Comparison of ENCODE assay signal across 19 cellular contexts in genomic region chr2:122927710-122928249, GRCh38.
DNase-seq lines count a peak whose midpoint lies in the region; ATAC-seq, FAIRE-seq and TF ChIP-seq lines count a peak whose summit lies in the region.
"Had no signal": no experiment of that assay in that cellular context is flagged by ENCODE, and none has a peak within 500 bp of the region (broad histone marks: within the 10 kb centered on the region; RNA-seq: fewer than 3 reads in every experiment).

No MANE protein-coding gene starts in this region.

- H3K4me3 ChIP-seq in iPS DF 6.9 (ENCODE audit: low read length), result no peak overlapping the region
- no peak overlapping the region for H3K4me3 ChIP-seq in HepG2 (replicated peaks in 1 of 3; ENCODE audit: insufficient read depth in 1 of 3, low read depth in 2 of 3, low read length in 3 of 3)
- H3K4me3 ChIP-seq: K562, PC-9 had no signal

- no peak for ATAC-seq in HepG2
- ATAC-seq: K562 had no signal

- no peak overlapping the region for H2BK15ac ChIP-seq in H9 (ENCODE audit: low read depth, low read length)

- no peaks in the 10 kb centered on the region for H3K79me1 ChIP-seq in H9 (ENCODE audit: insufficient read depth, low read depth, low read length, poor library complexity, severe bottlenecking)

- no peaks in the 10 kb centered on the region for H3K23me2 ChIP-seq in H9 (ENCODE audit: insufficient read length, low read depth, low read length, poor library complexity, severe bottlenecking)

- H3K4me1 Mint-ChIP-seq in H9, result peaks cover 31 to 38% of the 10 kb centered on the region in 2 experiments

- no TSS peak for BruUV-seq in HepG2 (replicated peaks; lab: Mats Ljungman, UMichigan)

- no peak overlapping the region for H2BK120ac ChIP-seq in H9 (ENCODE audit: low read depth, low read length, poor library complexity, severe bottlenecking)

- H3K27ac Mint-ChIP-seq in H9, result peak overlapping the region; percentile 27 to 84 (median 29); a peak in 5 of 7 replicates

- H3K4ac ChIP-seq in H9 (ENCODE audit: low read depth, low read length), result no peak overlapping the region

- intact Hi-C loops in HepG2 (cut with micrococcal nuclease; ENCODE audit: unreplicated experiment), result no loop called here

- in situ Hi-C loops in HepG2 (cut with HindIII; ENCODE audit: extremely low pct_ligation_motif_present, low pct_unique_long_range_greater_than_20kb), result no loop called here

- no peak overlapping the region for H3K4me2 ChIP-seq in H9 (ENCODE audit: insufficient read depth, insufficient read length, low read length)
- H3K4me2 ChIP-seq in HepG2 (ENCODE audit: low read depth, low read length), result no peak overlapping the region
- H3K4me2 ChIP-seq: PC-9 had no signal

- H4K8ac ChIP-seq in H9 (replicated peaks; ENCODE audit: insufficient read length, low read depth, low read length), result no peak overlapping the region

- no peak overlapping the region for H3K4me3 Mint-ChIP-seq in H9

- H3K9me3 ChIP-seq in H9 (ENCODE audit: control insufficient read depth, low read depth, low read length), result peaks cover 30% of the 10 kb centered on the region
- H3K9me3 ChIP-seq in iPS DF 6.9 (ENCODE audit: control insufficient read depth, insufficient read depth, low read length), result peaks cover 3% of the 10 kb centered on the region
- peaks cover 50% of the 10 kb centered on the region for H3K9me3 ChIP-seq in HepG2 (ENCODE audit: low read length)

- H3K36me3 ChIP-seq in iPS DF 6.9 (ENCODE audit: control insufficient read depth, insufficient read depth, low read length) (0 out of 2 replicates have a peak, but pooled peaks cover 2% of the 10 kb centered on the region), HepG2 (replicated peaks in 1 of 2; ENCODE audit: control insufficient read depth in 1 of 2, insufficient read depth in 2 of 2, low read length in 2 of 2) (no peaks in the 10 kb centered on the region)

- H3K36me3 Mint-ChIP-seq in H9 (ENCODE audit: insufficient read depth in 1 of 3, low read depth in 3 of 3), result peaks cover 0 to 40% (median 26%) of the 10 kb centered on the region in 3 experiments; a peak in 5 of 7 replicates

- no peak overlapping the region for H2BK5ac ChIP-seq in H9 (ENCODE audit: insufficient read length, low read length)

- peak; percentile 53 for TF ChIP-seq CTCF in H9 (conservative IDR thresholded peaks at IDR 0.05)
- TF ChIP-seq CTCF in HepG2 (CRISPR knock-in tag; IDR thresholded peaks at IDR 0.05), result no peak

- no peaks in the 10 kb centered on the region for H3K79me2 ChIP-seq in H9 (ENCODE audit: insufficient read depth, low read length)
- no peaks in the 10 kb centered on the region for H3K79me2 ChIP-seq in HepG2 (ENCODE audit: insufficient read depth, low read length)

- CTCF ChIA-PET in HepG2 (lab: Yijun Ruan, JAX; ENCODE audit: low intra/inter-chr PET ratio, low total read pairs), result no interaction called here

- H4K91ac ChIP-seq in H9 (ENCODE audit: insufficient read length, low read depth, low read length), result no peak overlapping the region

- H2AK5ac ChIP-seq in H9 (ENCODE audit: insufficient read length, low read length), result no peak overlapping the region

- H3K9ac ChIP-seq in H9 (ENCODE audit: extremely low read depth, insufficient read length, low read length) (no peak overlapping the region), HepG2 (ENCODE audit: insufficient read depth, low read depth, low read length) (no peak overlapping the region)

- H3K4me1 ChIP-seq in H9 (ENCODE audit: insufficient read depth, low read length) (no peaks in the 10 kb centered on the region), iPS DF 6.9 (ENCODE audit: control insufficient read depth, insufficient read depth, low read length) (no peaks in the 10 kb centered on the region), HepG2 (ENCODE audit: insufficient read depth, low read length) (no peaks in the 10 kb centered on the region)

- H3K27me3 Mint-ChIP-seq in H9 (ENCODE audit: low read depth), result peaks cover 3% of the 10 kb centered on the region; the same call in 1 of the 2 replicates

- TF ChIP-seq RAD21 in HepG2 (CRISPR knock-in tag; IDR thresholded peaks at IDR 0.05), result no peak

- FAIRE-seq in HepG2 (lab: Jason Lieb, UNC), result no peak
- FAIRE-seq: D721Med, HTR-8/SVneo, K562 had no signal

- H4K20me1 ChIP-seq in H9 (ENCODE audit: control insufficient read depth, insufficient read depth, insufficient read length) (no peaks in the 10 kb centered on the region), HepG2 (ENCODE audit: insufficient read depth, low read length) (no peaks in the 10 kb centered on the region)

- H3K27me3 ChIP-seq in H9 (ENCODE audit: insufficient read depth, low read length) (no peaks in the 10 kb centered on the region), iPS DF 6.9 (ENCODE audit: control insufficient read depth, insufficient read depth, low read length) (no peaks in the 10 kb centered on the region), HepG2 (ENCODE audit: control insufficient read depth in 1 of 2, insufficient read depth in 2 of 2, low read length in 2 of 2) (no peaks in the 10 kb centered on the region)

- no peak for TF ChIP-seq EP300 in HepG2 (IDR thresholded peaks at IDR 0.05; ENCODE audit: low read depth in 2 of 2, low read length in 2 of 2)
- TF ChIP-seq EP300 in HepG2 (CRISPR knock-in tag; IDR thresholded peaks at IDR 0.05; ENCODE audit: borderline replicate concordance), result no peak

- peaks cover 32 to 34% of the 10 kb centered on the region in 2 experiments for H3K9me3 Mint-ChIP-seq in H9

- H3K27ac ChIP-seq in H9 (ENCODE audit: insufficient read length, low read depth, low read length) (no peak overlapping the region), iPS DF 6.9 (ENCODE audit: low read length) (no peak overlapping the region), HepG2 (ENCODE audit: extremely low read length, insufficient read depth, low read length) (no peak overlapping the region)
- H3K27ac ChIP-seq: C4-2B, PC-9, RWPE1 had no signal

- no peak overlapping the region for H3K23ac ChIP-seq in H9 (ENCODE audit: insufficient read length, low read depth, low read length)

- H3K56ac ChIP-seq in H9 (ENCODE audit: insufficient read length, low read depth, low read length), result no peak overlapping the region

- no peak overlapping the region for H2AFZ ChIP-seq in H9 (ENCODE audit: low read length)
- no peak overlapping the region for H2AFZ ChIP-seq in HepG2 (ENCODE audit: low read length)
- H2AFZ ChIP-seq: PC-9 had no signal

- H2BK12ac ChIP-seq in H9 (ENCODE audit: insufficient read length, low read depth, low read length), result no peak overlapping the region

- no peak overlapping the region for H3T11ph ChIP-seq in H9 (ENCODE audit: low read length)

- H3K14ac ChIP-seq in H9 (ENCODE audit: insufficient read depth, low read length), result no peak overlapping the region

- H3K18ac ChIP-seq in H9 (ENCODE audit: insufficient read length, low read depth, low read length), result no peak overlapping the region

- no peak overlapping the region for H2BK20ac ChIP-seq in H9 (ENCODE audit: low read depth, low read length, poor library complexity, severe bottlenecking)

- DNase-seq in H9, result no peak
- DNase-seq in astrocyte of the hippocampus (ENCODE audit: low read depth, low spot score), result peak; percentile 11
- DNase-seq in iPS DF 6.9 (ENCODE audit: low read depth, low spot score), result peak; percentile 18
- peak; percentile 2 for DNase-seq in putamen (ENCODE audit: low spot score)
- no peak for DNase-seq in HepG2 (ENCODE audit: low spot score)
- DNase-seq in activated CD4-positive, alpha-beta T cell treated with anti-CD3 and anti-CD28 coated beads for 4 hours, result no peak
- no peak for DNase-seq in NCI-H1694 (lab: John Stamatoyannopoulos, UW)
- DNase-seq: DMS79, HCEC 1CT, NCI-H2227 treated with DMSO at 0.1 percent for 48 hours, NCI-H510A treated with DMSO at 0.1 percent for 48 hours, NCI-H82, PC-9, SIG-M5 had no signal

- TF ChIP-seq POLR2A in HepG2 (IDR thresholded peaks at IDR 0.05; ENCODE audit: insufficient read depth in 1 of 2, low read depth in 2 of 2, low read length in 2 of 2), result no peak

- no peak overlapping the region for H4K5ac ChIP-seq in H9 (ENCODE audit: insufficient read length, low read depth, low read length)

- POLR2A ChIA-PET in HepG2 (lab: Yijun Ruan, JAX), result no interaction called here

TF ChIP-seq in HepG2, 621 proteins besides CTCF, POLR2A, EP300 and RAD21 (continues in another document):
- TF ChIP-seq ZNF530 (CRISPR knock-in tag; IDR thresholded peaks at IDR 0.05; ENCODE audit: low read depth) (no peak), EZH2 (conservative IDR thresholded peaks at IDR 0.05; ENCODE audit: low read depth, low read length) (no peak)
- TF ChIP-seq, protein P1, sequence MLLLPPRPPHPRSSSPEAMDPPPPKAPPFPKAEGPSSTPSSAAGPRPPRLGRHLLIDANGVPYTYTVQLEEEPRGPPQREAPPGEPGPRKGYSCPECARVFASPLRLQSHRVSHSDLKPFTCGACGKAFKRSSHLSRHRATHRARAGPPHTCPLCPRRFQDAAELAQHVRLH (CRISPR knock-in tag; IDR thresholded peaks at IDR 0.05; ENCODE audit: borderline replicate concordance, low read depth), result no peak
- TF ChIP-seq, protein P2, sequence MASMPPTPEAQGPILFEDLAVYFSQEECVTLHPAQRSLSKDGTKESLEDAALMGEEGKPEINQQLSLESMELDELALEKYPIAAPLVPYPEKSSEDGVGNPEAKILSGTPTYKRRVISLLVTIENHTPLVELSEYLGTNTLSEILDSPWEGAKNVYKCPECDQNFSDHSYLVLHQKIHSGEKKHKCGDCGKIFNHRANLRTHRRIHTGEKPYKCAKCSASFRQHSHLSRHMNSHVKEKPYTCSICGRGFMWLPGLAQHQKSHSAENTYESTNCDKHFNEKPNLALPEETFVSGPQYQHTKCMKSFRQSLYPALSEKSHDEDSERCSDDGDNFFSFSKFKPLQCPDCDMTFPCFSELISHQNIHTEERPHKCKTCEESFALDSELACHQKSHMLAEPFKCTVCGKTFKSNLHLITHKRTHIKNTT (CRISPR knock-in tag; IDR thresholded peaks at IDR 0.05), result no peak

Comparison
In these comparisons a context has a peak if more than half of its experiments do, and no peak if none do; other contexts are left out.
1. DNase-seq: peak in astrocyte of the hippocampus (single experiment), iPS DF 6.9 (single experiment) and putamen (single experiment); none in H9 (single experiment), HepG2 (single experiment), activated CD4-positive, alpha-beta T cell treated with anti-CD3 and anti-CD28 coated beads for 4 hours (0 of 2) and NCI-H1694 (single experiment).